17 cellular contexts compared by ENCODE assay signal in genomic region chr11:43957571-43957970, GRCh38. TPM values are rescaled to one million over a fixed set of nuclear protein-coding genes. Genes with fewer than 3 reads are reported as not detected.
DNase-seq lines count a peak whose midpoint lies in the region; ATAC-seq, FAIRE-seq and TF ChIP-seq lines count a peak whose summit lies in the region.
"Had no signal": no experiment of that assay in that cellular context is flagged by ENCODE, and none has a peak within 500 bp of the region (broad histone marks: within the 10 kb centered on the region; RNA-seq: fewer than 3 reads in every experiment).

No MANE protein-coding gene starts in this region.

- H3K27me3 ChIP-seq in H9 (ENCODE audit: insufficient read depth, low read length) (no peaks in the 10 kb centered on the region), H1 (replicated peaks in 1 of 4; ENCODE audit: control insufficient read depth in 3 of 4, extremely low read depth in 1 of 4, insufficient read depth in 3 of 4, low read length in 3 of 4) (no peaks in the 10 kb centered on the region)

- TF ChIP-seq POLR2A in H1 (IDR thresholded peaks at IDR 0.05; ENCODE audit: control extremely low read depth in 1 of 2, low read depth in 2 of 2, low read length in 2 of 2) = no peak

- H3K14ac ChIP-seq in H9 (ENCODE audit: insufficient read depth, low read length) (no peak overlapping the region), H1 (ENCODE audit: insufficient read length) (no peak overlapping the region)

- H4K20me1 ChIP-seq in H9 (ENCODE audit: control insufficient read depth, insufficient read depth, insufficient read length) (no peaks in the 10 kb centered on the region), H1 (replicated peaks in 1 of 2; ENCODE audit: control insufficient read depth in 1 of 2, insufficient read depth in 2 of 2, low read length in 2 of 2) (no peaks in the 10 kb centered on the region)

- H3K79me2 ChIP-seq in H9 (ENCODE audit: insufficient read depth, low read length) (no peaks in the 10 kb centered on the region), H1 (ENCODE audit: control insufficient read depth in 1 of 2, insufficient read depth in 2 of 2, low read length in 2 of 2) (no peaks in the 10 kb centered on the region)

- WGBS in H9 (ENCODE audit: extremely low coverage, insufficient read length, low lambda C conversion rate) = no CpG with 5 or more reads among the region's 4 CpGs
- WGBS in H1 (ENCODE audit: extremely low coverage in 1 of 2, insufficient coverage in 1 of 2, insufficient read length in 1 of 2, insufficient replicate concordance in 2 of 2, low coverage in 1 of 2, low lambda C conversion rate in 2 of 2, missing lambda C conversion rate in 1 of 2), 2 experiments = 79% methylated on average over 4 of the region's 4 CpGs; no CpG with 5 or more reads in 1 of the 2 experiments

- no peak overlapping the region for H4K5ac ChIP-seq in H9 (ENCODE audit: insufficient read length, low read depth, low read length)
- no peak overlapping the region for H4K5ac ChIP-seq in H1 (ENCODE audit: insufficient read length, low read depth, low read length)

- no peaks in the 10 kb centered on the region for H3K9me3 ChIP-seq in H9 (ENCODE audit: control insufficient read depth, low read depth, low read length)
- H3K9me3 ChIP-seq in H1 (ENCODE audit: insufficient read depth in 2 of 2, low read depth in 1 of 2, low read length in 1 of 2) = no peaks in the 10 kb centered on the region; a peak in 1 of 4 replicates

- H3K18ac ChIP-seq in H9 (ENCODE audit: insufficient read length, low read depth, low read length) (no peak overlapping the region), H1 (ENCODE audit: extremely low read depth, low read length) (no peak overlapping the region)

- no peak for ATAC-seq in GM19455 (IDR thresholded peaks at IDR 0.05; ENCODE audit: unreplicated experiment)
- ATAC-seq in activated naive CD4-positive, alpha-beta T cell treated with anti-CD3 and anti-CD28 coated beads, Interleukin-2, amount 50 U/mL, for 72 hours = no peak

- no peak overlapping the region for H3T11ph ChIP-seq in H9 (ENCODE audit: low read length)

- H2BK15ac ChIP-seq in H9 (ENCODE audit: low read depth, low read length) (no peak overlapping the region), H1 (ENCODE audit: low read length) (no peak overlapping the region)

- TF ChIP-seq CTCF in H9 (conservative IDR thresholded peaks at IDR 0.05) (no peak), H1 (IDR thresholded peaks at IDR 0.05; ENCODE audit: control extremely low read depth in 1 of 3, insufficient read depth in 1 of 3, low read depth in 1 of 3, low read length in 3 of 3) (no peak)

- no peak overlapping the region for H4K91ac ChIP-seq in H9 (ENCODE audit: insufficient read length, low read depth, low read length)
- H4K91ac ChIP-seq in H1 (replicated peaks; ENCODE audit: insufficient read length, low read length) = no peak overlapping the region

- peaks cover 3% of the 10 kb centered on the region for H3K27me3 Mint-ChIP-seq in H9 (ENCODE audit: low read depth)

- peaks cover 8 to 9% of the 10 kb centered on the region in 2 experiments; a peak in 4 of 5 replicates for H3K9me3 Mint-ChIP-seq in H9
- peaks cover 0 to 5% of the 10 kb centered on the region in 2 donors for H3K9me3 Mint-ChIP-seq in activated naive CD4-positive, alpha-beta T cell treated with anti-CD3 and anti-CD28 coated beads, Interleukin-2, amount 50 U/mL, for 72 hours

- H3K36me3 ChIP-seq in H1 (ENCODE audit: control insufficient read depth in 2 of 4, insufficient read depth in 4 of 4, low read length in 3 of 4) = no peaks in the 10 kb centered on the region

- peaks cover 18% of the 10 kb centered on the region for H3K4me1 ChIP-seq in H9 (ENCODE audit: insufficient read depth, low read length)
- peaks cover 6 to 31% (median 14%) of the 10 kb centered on the region in 4 experiments for H3K4me1 ChIP-seq in H1 (replicated peaks in 1 of 4; ENCODE audit: control insufficient read depth in 3 of 4, insufficient read depth in 4 of 4, low read length in 3 of 4)

- peak overlapping the region in 2 of 3 experiments; percentile 49 to 76; a peak in 2 of 7 replicates for H3K27ac Mint-ChIP-seq in H9
- H3K27ac Mint-ChIP-seq in activated naive CD4-positive, alpha-beta T cell treated with anti-CD3 and anti-CD28 coated beads, Interleukin-2, amount 50 U/mL, for 72 hours = no peak overlapping the region
- H3K27ac Mint-ChIP-seq: CD4-positive, alpha-beta memory T cell had no signal

- H3K27ac ChIP-seq in H9 (ENCODE audit: insufficient read length, low read depth, low read length) (no peak overlapping the region), H1 (ENCODE audit: low read depth, low read length) (no peak overlapping the region)
- H3K27ac ChIP-seq: GM23248 had no signal

- no peak overlapping the region for H2AK5ac ChIP-seq in H9 (ENCODE audit: insufficient read length, low read length)
- H2AK5ac ChIP-seq in H1 (ENCODE audit: low read depth, low read length) = no peak overlapping the region

- H3K9ac ChIP-seq in H9 (ENCODE audit: extremely low read depth, insufficient read length, low read length) = no peak overlapping the region
- H3K9ac ChIP-seq in H1 (replicated peaks in 1 of 4; ENCODE audit: extremely low read depth in 1 of 4, low read depth in 3 of 4, low read length in 3 of 4) = no peak overlapping the region
- H3K9ac ChIP-seq: GM23248 had no signal

- FAIRE-seq in H1 (lab: Jason Lieb, UNC) = no peak
- FAIRE-seq: G401.6, GM12892, H54 had no signal

- H2BK20ac ChIP-seq in H9 (ENCODE audit: low read depth, low read length, poor library complexity, severe bottlenecking) (no peak overlapping the region), H1 (ENCODE audit: low read length) (no peak overlapping the region)

- no peak overlapping the region for H3K4ac ChIP-seq in H9 (ENCODE audit: low read depth, low read length)
- no peak overlapping the region for H3K4ac ChIP-seq in H1 (replicated peaks; ENCODE audit: insufficient read length, low read depth, low read length)

- H3K4me2 ChIP-seq in H9 (ENCODE audit: insufficient read depth, insufficient read length, low read length) (no peak overlapping the region), H1 (ENCODE audit: insufficient read depth in 1 of 2, low read depth in 2 of 2, low read length in 2 of 2) (0 out of 4 replicates have a peak overlapping the region, but pooled peaks of 1 of the 2 experiments have one; percentile 34)

- H3K56ac ChIP-seq in H9 (ENCODE audit: insufficient read length, low read depth, low read length) (no peak overlapping the region), H1 (replicated peaks; ENCODE audit: insufficient read length, low read depth, low read length) (no peak overlapping the region)

- H2BK12ac ChIP-seq in H9 (ENCODE audit: insufficient read length, low read depth, low read length) (no peak overlapping the region), H1 (ENCODE audit: low read depth, low read length) (no peak overlapping the region)

- POLR2A ChIA-PET in H1 (lab: Charles Lee; ENCODE audit: partially characterized antibody) = interaction anchor here (1.2 kb wide), 1 partner anchor 10 kb away, joined by 4 read pairs; no protein-coding TSS in a partner anchor

- H3K4me3 ChIP-seq in H1 (ENCODE audit: extremely low read depth in 1 of 4, insufficient read depth in 2 of 4, low read depth in 3 of 4, low read length in 4 of 4) = no peak overlapping the region
- H3K4me3 ChIP-seq: GM23248 had no signal

- peaks cover 0 to 15% (median 7%) of the 10 kb centered on the region in 3 experiments; a peak in 4 of 7 replicates for H3K36me3 Mint-ChIP-seq in H9 (ENCODE audit: insufficient read depth in 1 of 3, low read depth in 3 of 3)
- H3K36me3 Mint-ChIP-seq in activated naive CD4-positive, alpha-beta T cell treated with anti-CD3 and anti-CD28 coated beads, Interleukin-2, amount 50 U/mL, for 72 hours = no peaks in the 10 kb centered on the region
- H3K36me3 Mint-ChIP-seq: CD4-positive, alpha-beta memory T cell had no signal

- in situ Hi-C loops in SK-MEL-5 (cut with HindIII; ENCODE audit: low pct_unique_long_range_greater_than_20kb, low sequenced_read_pairs) = no loop called here

- no peak overlapping the region for H2BK5ac ChIP-seq in H9 (ENCODE audit: insufficient read length, low read length)
- no peak overlapping the region for H2BK5ac ChIP-seq in H1 (ENCODE audit: low read depth, low read length)

- H3K4me3 Mint-ChIP-seq in H9 = no peak overlapping the region
- H3K4me3 Mint-ChIP-seq: CD4-positive, alpha-beta memory T cell had no signal

- no peak for TF ChIP-seq EP300 in H1 (IDR thresholded peaks at IDR 0.05; ENCODE audit: borderline replicate concordance in 1 of 2, low read depth in 2 of 2, low read length in 2 of 2)

- H2AFZ ChIP-seq in H9 (ENCODE audit: low read length) (no peak overlapping the region), H1 (ENCODE audit: low read length) (no peak overlapping the region)
- H2AFZ ChIP-seq: GM23248 had no signal

- H2BK120ac ChIP-seq in H9 (ENCODE audit: low read depth, low read length, poor library complexity, severe bottlenecking) (no peak overlapping the region), H1 (replicated peaks; ENCODE audit: low read depth, low read length) (no peak overlapping the region)

- H4K8ac ChIP-seq in H9 (replicated peaks; ENCODE audit: insufficient read length, low read depth, low read length) (no peak overlapping the region), H1 (ENCODE audit: extremely low read depth, insufficient read depth, low read length) (0 out of 2 replicates have a peak overlapping the region, but pooled peaks have one; percentile 62)

- H3K23ac ChIP-seq in H9 (ENCODE audit: insufficient read length, low read depth, low read length) (no peak overlapping the region), H1 (ENCODE audit: insufficient read length) (no peak overlapping the region)

- DNase-seq in H9 (no peak), SK-MEL-5 (ENCODE audit: low read depth, low spot score) (peak; percentile 66), H1 (ENCODE audit: low read depth in 1 of 2, low spot score in 2 of 2) (no peak), SKM-1 (lab: John Stamatoyannopoulos, UW; ENCODE audit: unreplicated experiment) (no peak)
- DNase-seq in activated naive CD4-positive, alpha-beta T cell treated with anti-CD3 and anti-CD28 coated beads, Interleukin-2, amount 50 U/mL, for 72 hours (ENCODE audit: low spot score in 2 of 2) = no peak
- DNase-seq: C1 segment of cervical spinal cord; Calu3; CD4-positive, alpha-beta memory T cell; COR-L47; DMS53; DMS79 treated with DMSO at 0.1 percent for 48 hours; GM23248; HCEC 1CT had no signal

- no peak for TF ChIP-seq RAD21 in H1 (IDR thresholded peaks at IDR 0.05 in 1 of 2, conservative IDR thresholded peaks at IDR 0.05 in 1 of 2; ENCODE audit: low read depth in 2 of 2, low read length in 2 of 2)

- H3K79me1 ChIP-seq in H9 (ENCODE audit: insufficient read depth, low read depth, low read length, poor library complexity, severe bottlenecking) (no peaks in the 10 kb centered on the region), H1 (ENCODE audit: low read depth, low read length) (no peaks in the 10 kb centered on the region)

- peaks cover 67 to 74% of the 10 kb centered on the region in 2 experiments for H3K4me1 Mint-ChIP-seq in H9
- H3K4me1 Mint-ChIP-seq: CD4-positive, alpha-beta memory T cell had no signal

- CTCF ChIA-PET in H1 (lab: Charles Lee; ENCODE audit: partially characterized antibody) = interaction anchor here (0.6 to 13.4 kb wide), 4 partner anchors 13 to 37 kb away, joined by 3 to 140 read pairs (median 6); partner anchors contain the start of gene C11orf96

- H3K23me2 ChIP-seq in H9 (ENCODE audit: insufficient read length, low read depth, low read length, poor library complexity, severe bottlenecking) (no peaks in the 10 kb centered on the region), H1 (ENCODE audit: low read depth, low read length) (no peaks in the 10 kb centered on the region)

RNA-seq across cellular contexts. Expression of gene C11orf96, which starts 15.1 kb away (rescaled TPM):
- total RNA-seq in H9 (2021) = 1.3 and 1.4 TPM in 2 replicates
- total RNA-seq in SK-MEL-5 (2014; rRNA removed; shearing (Covaris generic)) = 112 and 149 TPM in 2 replicates
- polyA plus RNA-seq in SK-MEL-5 (2015; cell fraction: cytosol; rRNA removed) = 110 and 137 TPM in 2 replicates
- 14.4 and 26.7 TPM in 2 replicates for polyA plus RNA-seq in SK-MEL-5 (2015; cell fraction: nucleus; rRNA removed)
- total RNA-seq in H1 (2021; fragmentation: NEBNext Ultra II Directional; extraction: Animal tissue kit (Norgen Biotek cat#: 25700)) = 0.67 and 0.97 TPM in 2 replicates
- 0.91 and 2.0 TPM in 2 replicates for polyA plus RNA-seq in H1 (2011; rRNA removed)
- polyA plus RNA-seq in H1 (2011; cell fraction: cytosol; rRNA removed) = 1.5 TPM
- polyA plus RNA-seq in H1 (2011; cell fraction: nucleus; rRNA removed) = 1.4 TPM
- polyA plus RNA-seq in H1 (2012, experiment 1 of 2) = 0.51 to 0.98 TPM (median 0.72 TPM) in 4 replicates
- 0.28 TPM for polyA plus RNA-seq in H1 (2012, experiment 2 of 2)
- polyA plus RNA-seq in H1 (2013, experiment 1 of 2) = 0.36 TPM
- 0.42 TPM for polyA plus RNA-seq in H1 (2013, experiment 2 of 2)
- polyA minus RNA-seq in H1 (2011; rRNA and poly(A)+ RNA removed) = not detected in 2 replicates
- polyA minus RNA-seq in H1 (2011; cell fraction: cytosol; rRNA and poly(A)+ RNA removed) = 1.2 TPM
- 1.4 TPM for polyA minus RNA-seq in H1 (2011; cell fraction: nucleus; rRNA and poly(A)+ RNA removed)
- total RNA-seq in activated naive CD4-positive, alpha-beta T cell treated with anti-CD3 and anti-CD28 coated beads, Interleukin-2, amount 50 U/mL, for 72 hours = under 1 TPM; 0.11 to 0.49 TPM
- polyA plus RNA-seq: CD4-positive, alpha-beta memory T cell had no signal

Comparison
In these comparisons a context has a peak if more than half of its experiments do, and no peak if none do; other contexts are left out.
1. H3K27ac Mint-ChIP-seq: peak in H9 (2 of 3); none in activated naive CD4-positive, alpha-beta T cell treated with anti-CD3 and anti-CD28 coated beads, Interleukin-2, amount 50 U/mL, for 72 hours (0 of 2).
2. RNA of gene C11orf96, which starts 15.1 kb away (total RNA-seq): 112 to 149 TPM in SK-MEL-5; 1.3 to 1.4 TPM in H9, 0.67 to 0.97 TPM in H1 and 0.11 to 0.49 TPM in activated naive CD4-positive, alpha-beta T cell treated with anti-CD3 and anti-CD28 coated beads, Interleukin-2, amount 50 U/mL, for 72 hours; every median in the first group is over 10 times any median in the second.